20 cellular contexts compared by ENCODE assay signal in genomic region chr17:58356231-58356630, GRCh38. TPM values are rescaled to one million over a fixed set of nuclear protein-coding genes. Genes with fewer than 3 reads are reported as not detected.
DNase-seq lines count a peak whose midpoint lies in the region; ATAC-seq, FAIRE-seq and TF ChIP-seq lines count a peak whose summit lies in the region.
"Had no signal": no experiment of that assay in that cellular context is flagged by ENCODE, and none has a peak within 500 bp of the region (broad histone marks: within the 10 kb centered on the region; RNA-seq: fewer than 3 reads in every experiment).

No MANE protein-coding gene starts in this region.

- peaks cover 19% of the 10 kb centered on the region for H3K79me2 ChIP-seq in DND-41 (ENCODE audit: insufficient read depth, low read length)

- no peak for FAIRE-seq in HTR-8/SVneo (lab: Jason Lieb, UNC)
- FAIRE-seq: A204.1, D721Med, GM12892 had no signal

- no peak overlapping the region for H3K4me2 ChIP-seq in DND-41 (ENCODE audit: insufficient read depth, low read length)
- H3K4me2 ChIP-seq: GM23338 had no signal

- peaks cover 21% of the 10 kb centered on the region for H3K4me1 Mint-ChIP-seq in activated T-helper 2 cell treated with anti-CD3 and anti-CD28 coated beads, Interferon-gamma antibody, Interleukin-2, Interleukin-4, amounts not matched to agents 10 μg/mL and 5 μg/mL and 100 μg/mL, durations not matched to agents 14 hours and 24 hours and 36 hours (ENCODE audit: low read depth)
- peaks cover 25 to 47% of the 10 kb centered on the region in 2 donors for H3K4me1 Mint-ChIP-seq in immature natural killer cell

- no peaks in the 10 kb centered on the region for H3K27me3 Mint-ChIP-seq in activated T-helper 2 cell treated with anti-CD3 and anti-CD28 coated beads, Interferon-gamma antibody, Interleukin-2, Interleukin-4, amounts not matched to agents 10 μg/mL and 5 μg/mL and 100 μg/mL, durations not matched to agents 14 hours and 24 hours and 36 hours (ENCODE audit: low read depth)
- H3K27me3 Mint-ChIP-seq in immature natural killer cell (ENCODE audit: low read depth in 3 of 3) = peaks cover 7 to 13% (median 9%) of the 10 kb centered on the region in 3 donors
- H3K27me3 Mint-ChIP-seq: B cell; CD4-positive, alpha-beta memory T cell had no signal

- H3K27me3 ChIP-seq in DND-41 (ENCODE audit: insufficient read depth, low read length, poor library complexity) = no peaks in the 10 kb centered on the region

- H3K27ac ChIP-seq in 22Rv1 (peak overlapping the region; percentile 98), DND-41 (ENCODE audit: low read length) (0 out of 2 replicates have a peak overlapping the region, but pooled peaks have one; percentile 31)

- peaks cover 38% of the 10 kb centered on the region for H3K36me3 Mint-ChIP-seq in activated T-helper 2 cell treated with anti-CD3 and anti-CD28 coated beads, Interferon-gamma antibody, Interleukin-2, Interleukin-4, amounts not matched to agents 10 μg/mL and 5 μg/mL and 100 μg/mL, durations not matched to agents 14 hours and 24 hours and 36 hours (ENCODE audit: low read depth)
- peaks cover 0 to 12% (median 3%) of the 10 kb centered on the region in 3 donors for H3K36me3 Mint-ChIP-seq in immature natural killer cell

- H3K4me3 Mint-ChIP-seq in activated T-helper 2 cell treated with anti-CD3 and anti-CD28 coated beads, Interferon-gamma antibody, Interleukin-2, Interleukin-4, amounts not matched to agents 10 μg/mL and 5 μg/mL and 100 μg/mL, durations not matched to agents 14 hours and 24 hours and 36 hours (ENCODE audit: low read depth) = no peak overlapping the region
- H3K4me3 Mint-ChIP-seq in immature natural killer cell = no peak overlapping the region
- H3K4me3 Mint-ChIP-seq: B cell; CD4-positive, alpha-beta memory T cell; GM23338; H9 had no signal

- intact Hi-C loops in activated T-helper 2 cell treated with anti-CD3 and anti-CD28 coated beads, Interferon-gamma antibody, Interleukin-2, Interleukin-4, amounts not matched to agents 10 μg/mL and 5 μg/mL and 100 μg/mL, durations not matched to agents 14 hours and 24 hours and 36 hours (cut with micrococcal nuclease) = no loop called here

- H3K4me1 ChIP-seq in DND-41 (ENCODE audit: insufficient read depth, low read length) = peaks cover 14% of the 10 kb centered on the region

- DNase-seq in DND-41 (no peak), immature natural killer cell (no peak), NCI-H345 treated with DMSO at 0.1 percent for 48 hours (lab: John Stamatoyannopoulos, UW; ENCODE audit: unreplicated experiment) (no peak), HTR-8/SVneo (ENCODE audit: insufficient read length, low spot score) (no peak)
- DNase-seq in activated T-helper 2 cell treated with anti-CD3 and anti-CD28 coated beads, Interferon-gamma antibody, Interleukin-2, Interleukin-4, amounts not matched to agents 10 μg/mL and 5 μg/mL and 100 μg/mL, durations not matched to agents 14 hours and 24 hours and 36 hours (ENCODE audit: low spot score) = no peak
- no peak for DNase-seq in stimulated activated CD4-positive, alpha-beta T cell treated with anti-CD3 and anti-CD28 coated beads, Interleukin-1b, Interleukin-23, amount 100 ng/mL, for 48 hours
- DNase-seq: C1 segment of cervical spinal cord; CD4-positive, alpha-beta memory T cell; COR-L47; DMS153; DMS79 treated with DMSO at 0.1 percent for 48 hours; GDM1; H9 had no signal

- no peaks in the 10 kb centered on the region for H3K9me3 Mint-ChIP-seq in activated T-helper 2 cell treated with anti-CD3 and anti-CD28 coated beads, Interferon-gamma antibody, Interleukin-2, Interleukin-4, amounts not matched to agents 10 μg/mL and 5 μg/mL and 100 μg/mL, durations not matched to agents 14 hours and 24 hours and 36 hours
- H3K9me3 Mint-ChIP-seq in immature natural killer cell = no peaks in the 10 kb centered on the region
- H3K9me3 Mint-ChIP-seq: CD4-positive, alpha-beta memory T cell; GM23338; H9 had no signal

- ATAC-seq in DND-41 (ENCODE audit: insufficient read depth, low read depth) = no peak
- no peak for ATAC-seq in activated CD4-positive, CD25-positive, alpha-beta regulatory T cell treated with anti-CD3 and anti-CD28 coated beads, Interleukin-2, amount 50 U/mL, for 24 hours
- ATAC-seq: GM23338 had no signal

- H3K4me3 ChIP-seq in DND-41 (ENCODE audit: low read depth in 1 of 2, low read length in 2 of 2) = no peak overlapping the region
- H3K4me3 ChIP-seq: GM23338 had no signal

- H3K27ac Mint-ChIP-seq in activated T-helper 2 cell treated with anti-CD3 and anti-CD28 coated beads, Interferon-gamma antibody, Interleukin-2, Interleukin-4, amounts not matched to agents 10 μg/mL and 5 μg/mL and 100 μg/mL, durations not matched to agents 14 hours and 24 hours and 36 hours = peak overlapping the region; percentile 56
- peak overlapping the region in 4 of 6 donors; percentile 17 to 48 (median 26) for H3K27ac Mint-ChIP-seq in immature natural killer cell
- H3K27ac Mint-ChIP-seq: GM23338, H9 had no signal

- TF ChIP-seq CTCF in 22Rv1 (IDR thresholded peaks at IDR 0.05) = no peak
- no peak for TF ChIP-seq CTCF in DND-41 (IDR thresholded peaks at IDR 0.05; ENCODE audit: borderline replicate concordance, extremely low read depth, low read length, poor library complexity, severe bottlenecking)

- H2AFZ ChIP-seq in DND-41 (ENCODE audit: low read depth, low read length) = no peak overlapping the region
- H2AFZ ChIP-seq: GM23338 had no signal

- peaks cover 8% of the 10 kb centered on the region; the same call in 1 of the 2 replicates for H4K20me1 ChIP-seq in DND-41 (ENCODE audit: insufficient read depth, low read length)

- H3K9ac ChIP-seq in DND-41 (ENCODE audit: low read depth, low read length) = no peak overlapping the region

- H3K36me3 ChIP-seq in DND-41 (ENCODE audit: insufficient read depth, low read length) = peaks cover 14% of the 10 kb centered on the region

- no peaks in the 10 kb centered on the region for H3K9me3 ChIP-seq in DND-41 (ENCODE audit: insufficient read depth, low read length, severe bottlenecking)

RNA-seq across cellular contexts. Expression of gene SUPT4H1, which starts 4.2 kb away (rescaled TPM):
- total RNA-seq in activated T-helper 2 cell treated with anti-CD3 and anti-CD28 coated beads, Interferon-gamma antibody, Interleukin-2, Interleukin-4, amounts not matched to agents 10 μg/mL and 5 μg/mL and 100 μg/mL, durations not matched to agents 14 hours and 24 hours and 36 hours = 153 and 160 TPM in 2 replicates
- 100 to 1,000 TPM; 133 to 170 (median 136) TPM for polyA plus RNA-seq in immature natural killer cell

RNA-seq across cellular contexts. Expression of gene TSPOAP1, which starts 27.6 kb away (rescaled TPM):
- total RNA-seq in activated T-helper 2 cell treated with anti-CD3 and anti-CD28 coated beads, Interferon-gamma antibody, Interleukin-2, Interleukin-4, amounts not matched to agents 10 μg/mL and 5 μg/mL and 100 μg/mL, durations not matched to agents 14 hours and 24 hours and 36 hours = 21.9 and 22.3 TPM in 2 replicates
- polyA plus RNA-seq in immature natural killer cell = 10 to 100 TPM in 1 of 3 donors, 1 to 10 TPM in 2; 7.1 to 32.1 (median 8.4) TPM
